Comparison of ENCODE assay signal across 11 cellular contexts in genomic region chr15:88479169-88479568, GRCh38.
"Had no signal": no experiment of that assay in that cellular context is flagged by ENCODE, and none has a peak within 500 bp of the region (broad histone marks: within the 10 kb centered on the region; RNA-seq: fewer than 3 reads in every experiment).

No MANE protein-coding gene starts in this region.

- H3K9me3 Mint-ChIP-seq: activated B cell treated with CpG ODN at 0.5 μM for 24 hours; activated CD4-positive, alpha-beta T cell treated with anti-CD3 and anti-CD28 coated beads, Interleukin-2, amount 10 ng/mL, durations not matched to agents 24 days and 14 days; activated naive CD8-positive, alpha-beta T cell treated with anti-CD3 and anti-CD28 coated beads, Interleukin-2, amount 50 U/mL, for 24 hours; neural crest cell had no signal

- H3K27me3 Mint-ChIP-seq: activated B cell treated with CpG ODN at 0.5 μM for 24 hours; activated CD4-positive, alpha-beta T cell treated with anti-CD3 and anti-CD28 coated beads, Interleukin-2, amount 10 ng/mL, durations not matched to agents 24 days and 14 days; activated naive CD8-positive, alpha-beta T cell treated with anti-CD3 and anti-CD28 coated beads, Interleukin-2, amount 50 U/mL, for 24 hours had no signal

- DNase-seq: activated B cell treated with CpG ODN at 0.5 μM for 24 hours; activated CD4-positive, alpha-beta T cell treated with anti-CD3 and anti-CD28 coated beads, Interleukin-2, amount 10 ng/mL, durations not matched to agents 24 days and 14 days; activated naive CD4-positive, alpha-beta T cell treated with Interleukin-2 at 50 U/mL for 16 hours; activated naive CD8-positive, alpha-beta T cell treated with anti-CD3 and anti-CD28 coated beads, Interleukin-2, amount 50 U/mL, for 24 hours; gastrocnemius medialis; pancreas; T1000; thyroid gland had no signal

- ATAC-seq: activated naive CD8-positive, alpha-beta T cell treated with anti-CD3 and anti-CD28 coated beads, Interleukin-2, amount 50 U/mL, for 24 hours; gastrocnemius medialis; pancreas had no signal

- H3K27me3 ChIP-seq: cardiac muscle cell, gastrocnemius medialis, pancreas, thyroid gland had no signal

- H3K4me1 Mint-ChIP-seq: activated B cell treated with CpG ODN at 0.5 μM for 24 hours; activated CD4-positive, alpha-beta T cell treated with anti-CD3 and anti-CD28 coated beads, Interleukin-2, amount 10 ng/mL, durations not matched to agents 24 days and 14 days; activated naive CD8-positive, alpha-beta T cell treated with anti-CD3 and anti-CD28 coated beads, Interleukin-2, amount 50 U/mL, for 24 hours had no signal

- H3K4me1 ChIP-seq: gastrocnemius medialis, pancreas, thyroid gland had no signal

- H3K4me3 ChIP-seq: cardiac muscle cell, gastrocnemius medialis, pancreas, smooth muscle cell, thyroid gland had no signal

- H3K9me3 ChIP-seq: gastrocnemius medialis, pancreas, thyroid gland had no signal

- H3K4me3 Mint-ChIP-seq: activated B cell treated with CpG ODN at 0.5 μM for 24 hours; activated CD4-positive, alpha-beta T cell treated with anti-CD3 and anti-CD28 coated beads, Interleukin-2, amount 10 ng/mL, durations not matched to agents 24 days and 14 days; activated naive CD8-positive, alpha-beta T cell treated with anti-CD3 and anti-CD28 coated beads, Interleukin-2, amount 50 U/mL, for 24 hours; neural crest cell had no signal

- H3K27ac Mint-ChIP-seq: activated B cell treated with CpG ODN at 0.5 μM for 24 hours; activated CD4-positive, alpha-beta T cell treated with anti-CD3 and anti-CD28 coated beads, Interleukin-2, amount 10 ng/mL, durations not matched to agents 24 days and 14 days; activated naive CD8-positive, alpha-beta T cell treated with anti-CD3 and anti-CD28 coated beads, Interleukin-2, amount 50 U/mL, for 24 hours had no signal

- H3K27ac ChIP-seq: cardiac muscle cell, gastrocnemius medialis, pancreas, thyroid gland had no signal
